ENCODE assay signal across 8 cellular contexts in genomic region chr16:50627419-50627818, GRCh38. TPM values are rescaled to one million over a fixed set of nuclear protein-coding genes. Genes with fewer than 3 reads are reported as not detected.
DNase-seq lines count a peak whose midpoint lies in the region; ATAC-seq and TF ChIP-seq lines count a peak whose summit lies in the region.

No MANE protein-coding gene starts in this region.

- intact Hi-C loops in psoas muscle (cut with DNase I) = no loop called here

- H3K9me3 ChIP-seq in psoas muscle = no peaks in the 10 kb centered on the region

- H3K4me3 ChIP-seq in epithelial cell of esophagus (ENCODE audit: low read length) (no peak overlapping the region), psoas muscle (no peak overlapping the region)

- no peaks in the 10 kb centered on the region for H3K27me3 ChIP-seq in psoas muscle (ENCODE audit: insufficient read depth in 3 of 3, low read length in 2 of 3)

- peaks cover 6% of the 10 kb centered on the region for H3K4me1 ChIP-seq in psoas muscle

- H3K27ac ChIP-seq in psoas muscle = no peak overlapping the region

- DNase-seq in NOMO-1 treated with DMSO at 0.1 percent for 48 hours (lab: John Stamatoyannopoulos, UW; ENCODE audit: unreplicated experiment) = peak; percentile 31
- DNase-seq in NOMO-1 treated with dmso at 0.1 percent for 144 hours (lab: John Stamatoyannopoulos, UW; ENCODE audit: unreplicated experiment) = no peak
- DNase-seq in activated CD4-positive, alpha-beta T cell treated with anti-CD3 and anti-CD28 coated beads for 48 hours = peak; percentile 57
- DNase-seq in epithelial cell of esophagus (ENCODE audit: low read depth) = peak; percentile 25
- DNase-seq in psoas muscle = peak in 1 of 2 donors; percentile 38
- DNase-seq in dedifferentiated amniotic fluid mesenchymal stem cell (ENCODE audit: extremely low spot score) = no peak

- WGBS in psoas muscle, 3 donors = 5 to 7% (median 5%) methylated on average over 10 of the region's 10 CpGs

- ATAC-seq in psoas muscle (peak; percentile 63 to 74 (median 71)), HG03196 (IDR thresholded peaks at IDR 0.05; ENCODE audit: unreplicated experiment) (no peak), GM21529 (IDR thresholded peaks at IDR 0.05; ENCODE audit: unreplicated experiment) (no peak)

- no peaks in the 10 kb centered on the region for H3K36me3 ChIP-seq in psoas muscle (ENCODE audit: insufficient read depth in 1 of 2, low read depth in 1 of 2)

- TF ChIP-seq CTCF in epithelial cell of esophagus (IDR thresholded peaks at IDR 0.05; ENCODE audit: insufficient read depth, low read depth, low read length, missing control alignments) = peak; percentile 34
- peak; percentile 26 for TF ChIP-seq CTCF in psoas muscle (IDR thresholded peaks at IDR 0.05)

RNA-seq across cellular contexts. Expression of gene SNX20, which starts 53.7 kb away (rescaled TPM):
- total RNA-seq in psoas muscle = 1 to 10 TPM in 2 of 4 donors, under 1 TPM in 2; 0.78 to 1.8 (median 1.3) TPM
- 1 to 10 TPM in 2 of 3 donors, under 1 TPM in 1; 0.82 to 2.1 (median 1.1) TPM for polyA plus RNA-seq in psoas muscle

Comparison
In these comparisons a context has a peak if more than half of its experiments do, and no peak if none do; other contexts are left out.
1. DNase-seq: peak in NOMO-1 treated with DMSO at 0.1 percent for 48 hours (single experiment), activated CD4-positive, alpha-beta T cell treated with anti-CD3 and anti-CD28 coated beads for 48 hours (single experiment) and epithelial cell of esophagus (single experiment); none in NOMO-1 treated with dmso at 0.1 percent for 144 hours (single experiment) and dedifferentiated amniotic fluid mesenchymal stem cell (single experiment).
2. ATAC-seq: peak in psoas muscle (4 of 4); none in HG03196 (single experiment) and GM21529 (single experiment).